ENCODE assay signal across 32 cellular contexts in the genomic region with DNA sequence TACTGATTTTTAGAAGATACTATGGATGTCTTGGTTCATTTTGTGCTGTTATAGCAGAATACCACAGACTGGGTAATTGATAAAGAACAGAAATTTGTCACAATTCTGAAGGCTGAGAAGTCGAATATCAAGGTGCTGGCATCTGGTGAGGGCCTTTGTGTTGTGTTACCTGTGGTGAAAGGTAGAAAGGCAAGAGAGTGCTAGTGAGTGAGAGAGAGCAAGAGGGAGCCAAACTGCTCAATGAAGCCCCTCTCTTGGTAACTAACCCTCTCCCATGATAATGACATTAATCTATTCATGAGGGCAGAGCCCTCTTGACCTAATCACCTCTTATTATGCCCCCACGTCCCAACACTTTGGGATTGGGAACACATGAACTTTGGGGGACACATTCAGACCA.
"Had no signal": no experiment of that assay in that cellular context is flagged by ENCODE, and none has a peak within 500 bp of the region (broad histone marks: within the 10 kb centered on the region; RNA-seq: fewer than 3 reads in every experiment).

No MANE protein-coding gene starts in this region.

- H3K27me3 ChIP-seq: ascending aorta, brain microvascular endothelial cell, dorsolateral prefrontal cortex, gastroesophageal sphincter, hepatocyte, pancreas, sigmoid colon, suprapubic skin, tibial artery had no signal

- H3K9me3 ChIP-seq: ascending aorta, gastroesophageal sphincter, pancreas, prostate gland, sigmoid colon, suprapubic skin, tibial artery had no signal

- H3K4me3 ChIP-seq: ascending aorta, coronary artery, dorsolateral prefrontal cortex, gastroesophageal sphincter, hepatocyte, pancreas, prostate gland, sigmoid colon, suprapubic skin, tibial artery had no signal

- H3K9me3 Mint-ChIP-seq: activated CD4-positive, alpha-beta memory T cell treated with anti-CD3 and anti-CD28 coated beads for 36 hours; activated naive CD4-positive, alpha-beta T cell treated with anti-CD3 and anti-CD28 coated beads, Interleukin-2, amount 50 U/mL, for 24 hours; activated T-helper 17 cell treated with anti-CD3 and anti-CD28 coated beads, Interleukin-2, amount 50 U/mL, for 72 hours; effector memory CD8-positive, alpha-beta T cell; naive thymus-derived CD4-positive, alpha-beta T cell; neural crest cell; T-cell had no signal

- H3K4me3 Mint-ChIP-seq: activated CD4-positive, alpha-beta memory T cell treated with anti-CD3 and anti-CD28 coated beads for 36 hours; activated naive CD4-positive, alpha-beta T cell treated with anti-CD3 and anti-CD28 coated beads, Interleukin-2, amount 50 U/mL, for 24 hours; activated T-helper 17 cell treated with anti-CD3 and anti-CD28 coated beads, Interleukin-2, amount 50 U/mL, for 72 hours; effector memory CD8-positive, alpha-beta T cell; naive thymus-derived CD4-positive, alpha-beta T cell; neural crest cell; T-cell had no signal

- H3K27me3 Mint-ChIP-seq: activated CD4-positive, alpha-beta memory T cell treated with anti-CD3 and anti-CD28 coated beads for 36 hours; activated naive CD4-positive, alpha-beta T cell treated with anti-CD3 and anti-CD28 coated beads, Interleukin-2, amount 50 U/mL, for 24 hours; activated T-helper 17 cell treated with anti-CD3 and anti-CD28 coated beads, Interleukin-2, amount 50 U/mL, for 72 hours; effector memory CD8-positive, alpha-beta T cell; naive thymus-derived CD4-positive, alpha-beta T cell; T-cell had no signal

- H2AFZ ChIP-seq: hepatocyte had no signal

- ATAC-seq: activated T-helper 17 cell treated with anti-CD3 and anti-CD28 coated beads, Interleukin-2, amount 50 U/mL, for 72 hours; effector memory CD8-positive, alpha-beta T cell; gastroesophageal sphincter; left cardiac atrium; left ventricle myocardium superior; naive thymus-derived CD4-positive, alpha-beta T cell; pancreas; T-cell had no signal

- H3K27ac Mint-ChIP-seq: activated CD4-positive, alpha-beta memory T cell treated with anti-CD3 and anti-CD28 coated beads for 36 hours; activated naive CD4-positive, alpha-beta T cell treated with anti-CD3 and anti-CD28 coated beads, Interleukin-2, amount 50 U/mL, for 24 hours; activated T-helper 17 cell treated with anti-CD3 and anti-CD28 coated beads, Interleukin-2, amount 50 U/mL, for 72 hours; effector memory CD8-positive, alpha-beta T cell had no signal

- H3K4me2 ChIP-seq: hepatocyte had no signal

- FAIRE-seq: keratinocyte, pancreas, small intestine had no signal

- H3K27ac ChIP-seq: ascending aorta, brain microvascular endothelial cell, coronary artery, dorsolateral prefrontal cortex, gastroesophageal sphincter, hepatocyte, pancreas, prostate gland, sigmoid colon, suprapubic skin, tibial artery had no signal

- H3K4me1 ChIP-seq: ascending aorta, pancreas, prostate gland, sigmoid colon, tibial artery had no signal

- DNase-seq: activated CD4-positive, alpha-beta memory T cell treated with anti-CD3 and anti-CD28 coated beads for 36 hours; activated CD4-positive, alpha-beta T cell treated with anti-CD3 and anti-CD28 coated beads for 48 hours; activated CD4-positive, CD25-positive, alpha-beta regulatory T cell; activated CD8-positive, alpha-beta memory T cell treated with anti-CD3 and anti-CD28 coated beads, Interleukin-2, amount 50 U/mL, for 4 hours; activated T-cell treated with anti-CD3 and anti-CD28 coated beads, Interleukin-2, amount 50 U/mL, for 1 hour; brain microvascular endothelial cell; dorsolateral prefrontal cortex; effector memory CD8-positive, alpha-beta T cell; erythroblast; left cardiac atrium; left ventricle myocardium superior; naive thymus-derived CD4-positive, alpha-beta T cell; nucleus accumbens; pancreas; retina; sigmoid colon; small intestine; stimulated activated CD4-positive, alpha-beta T cell treated with anti-CD3 and anti-CD28 coated beads, Interleukin-4, amount 100 ng/mL, for 4 hours; stimulated activated CD8-positive, alpha-beta memory T cell treated with anti-CD3 and anti-CD28 coated beads, Interleukin-4, amount 100 ng/mL, for 48 hours; stimulated activated naive CD4-positive, alpha-beta T cell; T-cell; tibial artery had no signal

- H3K36me3 ChIP-seq: prostate gland had no signal
